23 cellular contexts compared by ENCODE assay signal in genomic region chr6:34684919-34685318, GRCh38.
"Had no signal": no experiment of that assay in that cellular context is flagged by ENCODE, and none has a peak within 500 bp of the region (broad histone marks: within the 10 kb centered on the region; RNA-seq: fewer than 3 reads in every experiment).

No MANE protein-coding gene starts in this region.

- H3K9me3 Mint-ChIP-seq: natural killer cell; stimulated activated naive CD8-positive, alpha-beta T cell treated with anti-CD3 and anti-CD28 coated beads, Interleukin-15, Interleukin-2, amounts not matched to agents 100 ng/mL and 50 ng/mL, for 24 hours had no signal

- H3K27ac ChIP-seq: adrenal gland, epithelial cell of prostate, foreskin keratinocyte, hepatocyte, neutrophil, tibial nerve, vagina, VCaP had no signal

- DNase-seq: activated CD4-positive, alpha-beta T cell treated with anti-CD3 and anti-CD28 coated beads for 1 hour; activated CD8-positive, alpha-beta memory T cell treated with anti-CD3 and anti-CD28 coated beads for 24 hours; activated CD8-positive, alpha-beta memory T cell treated with anti-CD3 and anti-CD28 coated beads, Interleukin-2, amount 50 U/mL, for 48 hours; activated effector memory CD4-positive, alpha-beta T cell treated with anti-CD3 and anti-CD28 coated beads, Interleukin-2, amount 50 U/mL, for 16 hours; activated naive CD4-positive, alpha-beta T cell treated with anti-CD3 and anti-CD28 coated beads, Interleukin-2, amount 50 U/mL, for 16 hours; activated T-cell treated with anti-CD3 and anti-CD28 coated beads, Interleukin-2, amount 50 U/mL, for 48 hours; adrenal gland; foreskin keratinocyte; left cardiac atrium; mesendoderm; natural killer cell; posterior cingulate gyrus; retina; stimulated activated CD4-positive, alpha-beta T cell treated with anti-CD3 and anti-CD28 coated beads, Interleukin-12 subunit alpha, Interleukin-12 subunit beta, amount 100 ng/mL, for 4 hours; stimulated activated CD4-positive, alpha-beta T cell treated with anti-CD3 and anti-CD28 coated beads, Interleukin-2, amount 100 ng/mL, for 24 hours; T-helper 2 cell had no signal

- H3K27ac Mint-ChIP-seq: natural killer cell; stimulated activated naive CD8-positive, alpha-beta T cell treated with anti-CD3 and anti-CD28 coated beads, Interleukin-15, Interleukin-2, amounts not matched to agents 100 ng/mL and 50 ng/mL, for 24 hours had no signal

- ATAC-seq: foreskin keratinocyte, left cardiac atrium, natural killer cell had no signal

- H3K4me3 ChIP-seq: adrenal gland, hepatocyte, tibial nerve, vagina had no signal

- H3K36me3 Mint-ChIP-seq: natural killer cell had no signal

- H3K36me3 ChIP-seq: adrenal gland, neutrophil, vagina had no signal

- H3K9me3 ChIP-seq: adrenal gland, neutrophil, tibial nerve, vagina had no signal

- H3K27me3 Mint-ChIP-seq: stimulated activated naive CD8-positive, alpha-beta T cell treated with anti-CD3 and anti-CD28 coated beads, Interleukin-15, Interleukin-2, amounts not matched to agents 100 ng/mL and 50 ng/mL, for 24 hours had no signal

- H3K4me3 Mint-ChIP-seq: natural killer cell; stimulated activated naive CD8-positive, alpha-beta T cell treated with anti-CD3 and anti-CD28 coated beads, Interleukin-15, Interleukin-2, amounts not matched to agents 100 ng/mL and 50 ng/mL, for 24 hours had no signal

- H2AFZ ChIP-seq: hepatocyte had no signal

- H3K27me3 ChIP-seq: adrenal gland, foreskin keratinocyte, hepatocyte, neutrophil, tibial nerve, vagina had no signal

- H3K4me2 ChIP-seq: hepatocyte had no signal
